18 cellular contexts compared by ENCODE assay signal in genomic region chr7:25859412-25859704, GRCh38.
A peak's percentile ranks its signal among the peaks of the same experiment; 100 is the strongest.
DNase-seq lines count a peak whose midpoint lies in the region; ATAC-seq and TF ChIP-seq lines count a peak whose summit lies in the region.
"Had no signal": no experiment of that assay in that cellular context is flagged by ENCODE, and none has a peak within 500 bp of the region (broad histone marks: within the 10 kb centered on the region; RNA-seq: fewer than 3 reads in every experiment).

No MANE protein-coding gene starts in this region.

- H3K9me3 Mint-ChIP-seq in activated naive CD4-positive, alpha-beta T cell treated with anti-CD3 and anti-CD28 coated beads, Interleukin-2, amount 10 ng/mL, durations not matched to agents 7 days and 5 days: peaks cover 15% of the 10 kb centered on the region
- H3K9me3 Mint-ChIP-seq in activated naive CD4-positive, alpha-beta T cell treated with anti-CD3 and anti-CD28 coated beads, Interleukin-2, amount 50 U/mL, for 72 hours: peaks cover 6 to 13% of the 10 kb centered on the region in 2 donors
- peaks cover 4% of the 10 kb centered on the region for H3K9me3 Mint-ChIP-seq in stimulated activated memory B cell treated with anti-CD40 and anti-IgM and Interleukin-4, amounts not matched to agents 10 μg/mL and 1 μg/mL and 100 μg/mL, for 72 hours

- WGBS in hepatocyte (ENCODE audit: low lambda C conversion rate, missing lambda C conversion rate): 86% methylated on average over 11 of the region's 11 CpGs
- 41 to 46% (median 43%) methylated on average over 11 of the region's 11 CpGs for WGBS in adrenal gland, 4 donors

- no peak overlapping the region for H2AFZ ChIP-seq in hepatocyte

- intact Hi-C loops in adrenal gland (cut with DNase I): loop anchor here in 1 of 2 donors (10.0 kb wide), 1 partner anchor 605 kb away; no protein-coding TSS in a partner anchor

- peaks cover 5% of the 10 kb centered on the region for H3K79me2 ChIP-seq in hepatocyte

- no peaks in the 10 kb centered on the region for H3K9me3 ChIP-seq in hepatocyte (ENCODE audit: low read depth)
- H3K9me3 ChIP-seq in adrenal gland (replicated peaks in 1 of 3): no peaks in the 10 kb centered on the region

- H3K4me3 ChIP-seq in hepatocyte: no peak overlapping the region
- H3K4me3 ChIP-seq in adrenal gland: no peak overlapping the region
- H3K4me3 ChIP-seq: body of pancreas, coronary artery had no signal

- H3K27ac ChIP-seq in hepatocyte (peak overlapping the region; percentile 92), adrenal gland (no peak overlapping the region), caudate nucleus (ENCODE audit: low read depth, low read length) (no peak overlapping the region)
- H3K27ac ChIP-seq: body of pancreas, coronary artery had no signal

- H3K27ac Mint-ChIP-seq in activated naive CD4-positive, alpha-beta T cell treated with anti-CD3 and anti-CD28 coated beads, Interleukin-2, amount 10 ng/mL, durations not matched to agents 7 days and 5 days: peak overlapping the region; percentile 76
- peak overlapping the region in 1 of 2 donors; percentile 90 for H3K27ac Mint-ChIP-seq in activated naive CD4-positive, alpha-beta T cell treated with anti-CD3 and anti-CD28 coated beads, Interleukin-2, amount 50 U/mL, for 72 hours
- H3K27ac Mint-ChIP-seq in stimulated activated memory B cell treated with anti-CD40 and anti-IgM and Interleukin-4, amounts not matched to agents 10 μg/mL and 1 μg/mL and 100 μg/mL, for 72 hours: no peak overlapping the region
- H3K27ac Mint-ChIP-seq: CD8-positive, alpha-beta T cell had no signal

- peaks cover 38% of the 10 kb centered on the region for H3K36me3 Mint-ChIP-seq in activated naive CD4-positive, alpha-beta T cell treated with anti-CD3 and anti-CD28 coated beads, Interleukin-2, amount 10 ng/mL, durations not matched to agents 7 days and 5 days
- peaks cover 13 to 40% of the 10 kb centered on the region in 2 donors for H3K36me3 Mint-ChIP-seq in activated naive CD4-positive, alpha-beta T cell treated with anti-CD3 and anti-CD28 coated beads, Interleukin-2, amount 50 U/mL, for 72 hours
- H3K36me3 Mint-ChIP-seq in stimulated activated memory B cell treated with anti-CD40 and anti-IgM and Interleukin-4, amounts not matched to agents 10 μg/mL and 1 μg/mL and 100 μg/mL, for 72 hours: peaks cover 6% of the 10 kb centered on the region

- H3K4me1 ChIP-seq in hepatocyte (ENCODE audit: insufficient read depth) (peaks cover 23% of the 10 kb centered on the region), adrenal gland (replicated peaks in 1 of 2) (no peaks in the 10 kb centered on the region)

- H3K9me2 ChIP-seq in hepatocyte (replicated peaks; ENCODE audit: insufficient read depth): no peaks in the 10 kb centered on the region

- TF ChIP-seq POLR2A in adrenal gland (IDR thresholded peaks at IDR 0.05): no peak

- peak overlapping the region; percentile 78 for H3K4me2 ChIP-seq in hepatocyte

- no peak for DNase-seq in activated naive CD4-positive, alpha-beta T cell treated with anti-CD3 and anti-CD28 coated beads, Interleukin-2, amount 10 ng/mL, durations not matched to agents 7 days and 5 days
- no peak for DNase-seq in activated naive CD4-positive, alpha-beta T cell treated with anti-CD3 and anti-CD28 coated beads, Interleukin-2, amount 50 U/mL, for 72 hours (ENCODE audit: low spot score in 2 of 2)
- DNase-seq in NCI-H1092 treated with DMSO at 0.1 percent for 48 hours (lab: John Stamatoyannopoulos, UW) (peak; percentile 94), hepatocyte (ENCODE audit: low spot score) (no peak), adrenal gland (no peak), hypothalamus (lab: John Stamatoyannopoulos, UW) (no peak), caudate nucleus (lab: John Stamatoyannopoulos, UW) (no peak)
- DNase-seq: activated CD8-positive, alpha-beta memory T cell treated with anti-CD3 and anti-CD28 coated beads, Interleukin-2, amount 10 ng/mL, durations not matched to agents 7 days and 5 days; activated gamma-delta T cell treated with Interleukin-2 at 50 U/mL for 16 hours; body of pancreas; CD8-positive, alpha-beta T cell; DND-41; NCI-H2081 treated with DMSO at 0.1 percent for 48 hours; NCI-H524 treated with DMSO at 0.1 percent for 48 hours; nucleus accumbens had no signal

- H3K4me3 Mint-ChIP-seq in activated naive CD4-positive, alpha-beta T cell treated with anti-CD3 and anti-CD28 coated beads, Interleukin-2, amount 10 ng/mL, durations not matched to agents 7 days and 5 days: no peak overlapping the region
- peak overlapping the region; percentile 12 for H3K4me3 Mint-ChIP-seq in stimulated activated memory B cell treated with anti-CD40 and anti-IgM and Interleukin-4, amounts not matched to agents 10 μg/mL and 1 μg/mL and 100 μg/mL, for 72 hours
- H3K4me3 Mint-ChIP-seq: CD8-positive, alpha-beta T cell had no signal

- H4K20me1 ChIP-seq in hepatocyte (ENCODE audit: insufficient read depth, poor library complexity, severe bottlenecking): no peaks in the 10 kb centered on the region

- CTCF ChIA-PET in activated naive CD4-positive, alpha-beta T cell treated with anti-CD3 and anti-CD28 coated beads, Interleukin-2, amount 10 ng/mL, durations not matched to agents 7 days and 5 days (lab: Charles Lee): interaction anchor here (1.4 kb wide), 1 partner anchor 1303 kb away, joined by 3 read pairs; no protein-coding TSS in a partner anchor

- peaks cover 30% of the 10 kb centered on the region for H3K27me3 Mint-ChIP-seq in activated naive CD4-positive, alpha-beta T cell treated with anti-CD3 and anti-CD28 coated beads, Interleukin-2, amount 10 ng/mL, durations not matched to agents 7 days and 5 days
- H3K27me3 Mint-ChIP-seq in stimulated activated memory B cell treated with anti-CD40 and anti-IgM and Interleukin-4, amounts not matched to agents 10 μg/mL and 1 μg/mL and 100 μg/mL, for 72 hours: peaks cover 10% of the 10 kb centered on the region

- no peak for TF ChIP-seq CTCF in hepatocyte (IDR thresholded peaks at IDR 0.05; ENCODE audit: poor library complexity)
- TF ChIP-seq CTCF in adrenal gland (IDR thresholded peaks at IDR 0.05): no peak

- no peaks in the 10 kb centered on the region for H3K36me3 ChIP-seq in hepatocyte (replicated peaks; ENCODE audit: insufficient read depth, low read depth)
- H3K36me3 ChIP-seq in adrenal gland (replicated peaks in 1 of 2): no peaks in the 10 kb centered on the region

- no peak for ATAC-seq in activated naive CD4-positive, alpha-beta T cell treated with anti-CD3 and anti-CD28 coated beads, Interleukin-2, amount 50 U/mL, for 72 hours
- no peak for ATAC-seq in stimulated activated memory B cell treated with anti-CD40 and anti-IgM and Interleukin-4, amounts not matched to agents 10 μg/mL and 1 μg/mL and 100 μg/mL, for 72 hours
- ATAC-seq: activated CD8-positive, alpha-beta memory T cell treated with anti-CD3 and anti-CD28 coated beads, Interleukin-2, amount 10 ng/mL, durations not matched to agents 7 days and 5 days; body of pancreas; CD8-positive, alpha-beta T cell; Right ventricle myocardium inferior had no signal

- H3K27me3 ChIP-seq in hepatocyte (peaks cover 11% of the 10 kb centered on the region), adrenal gland (peaks cover 94% of the 10 kb centered on the region)

- peaks cover 56% of the 10 kb centered on the region for H3K4me1 Mint-ChIP-seq in activated naive CD4-positive, alpha-beta T cell treated with anti-CD3 and anti-CD28 coated beads, Interleukin-2, amount 10 ng/mL, durations not matched to agents 7 days and 5 days
- H3K4me1 Mint-ChIP-seq in stimulated activated memory B cell treated with anti-CD40 and anti-IgM and Interleukin-4, amounts not matched to agents 10 μg/mL and 1 μg/mL and 100 μg/mL, for 72 hours: peaks cover 11% of the 10 kb centered on the region
